Comparison of ENCODE assay signal across 28 cellular contexts in the genomic region with DNA sequence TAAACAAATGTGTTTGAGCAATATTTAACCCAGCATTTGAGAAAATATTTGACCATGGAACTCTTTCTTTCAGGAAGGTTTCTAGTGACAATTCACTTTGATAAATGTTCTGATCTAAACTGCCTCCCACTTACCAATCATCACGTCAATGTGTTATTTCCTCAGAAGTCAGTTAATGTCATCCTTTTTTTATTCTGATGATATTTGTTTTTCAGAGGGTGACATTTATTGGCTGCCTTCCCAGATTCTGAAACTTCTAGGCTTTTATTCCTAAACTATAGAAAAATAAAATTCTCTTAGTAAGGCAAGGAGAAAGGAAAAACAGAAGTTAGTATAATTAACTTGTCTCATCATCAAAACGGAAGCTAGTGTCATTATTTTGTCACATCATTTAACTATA.
DNase-seq lines count a peak whose midpoint lies in the region; ATAC-seq and TF ChIP-seq lines count a peak whose summit lies in the region.
"Had no signal": no experiment of that assay in that cellular context is flagged by ENCODE, and none has a peak within 500 bp of the region (broad histone marks: within the 10 kb centered on the region; RNA-seq: fewer than 3 reads in every experiment).

No MANE protein-coding gene starts in this region.

- TF ChIP-seq CTCF in neural cell (IDR thresholded peaks at IDR 0.05; ENCODE audit: poor library complexity, severe bottlenecking), result no peak

- H3K9me2 ChIP-seq in neural cell (ENCODE audit: insufficient read depth, low read length), result no peaks in the 10 kb centered on the region

- no peaks in the 10 kb centered on the region for H3K79me2 ChIP-seq in neural cell (replicated peaks; ENCODE audit: insufficient read depth, low read length)

- H3K4me2 ChIP-seq in neural cell (ENCODE audit: low read length), result no peak overlapping the region

- H3F3A ChIP-seq in neural cell (ENCODE audit: insufficient read depth, low read length, poor library complexity, severe bottlenecking), result no peaks in the 10 kb centered on the region

- no peaks in the 10 kb centered on the region for H3K9me3 ChIP-seq in neural cell (ENCODE audit: low read length)
- H3K9me3 ChIP-seq: thoracic aorta had no signal

- no peaks in the 10 kb centered on the region for H3K27me3 ChIP-seq in neural cell (ENCODE audit: insufficient read depth, low read depth, low read length)

- no peaks in the 10 kb centered on the region for H3K36me3 ChIP-seq in neural cell (ENCODE audit: insufficient read depth, low read length)
- H3K36me3 ChIP-seq: thoracic aorta had no signal

- no peak overlapping the region for H3K9ac ChIP-seq in neural cell (ENCODE audit: low read length)

- no peak for ATAC-seq in HG03439 (IDR thresholded peaks at IDR 0.05; ENCODE audit: unreplicated experiment)
- ATAC-seq: activated naive CD8-positive, alpha-beta T cell treated with anti-CD3 and anti-CD28 coated beads, Interleukin-2, amount 50 U/mL, for 24 hours; activated T-cell treated with anti-CD3 and anti-CD28 coated beads, Interleukin-2, amount 50 U/mL, for 72 hours; mucosa of descending colon; natural killer cell treated with Interleukin-12 subunit alpha and Interleukin-12 subunit beta and Interleukin-15 and Interleukin-18, amount 100 ng/mL, for 72 hours; PC-3; stimulated activated naive B cell treated with anti-CD40 and anti-IgM and Interleukin-4, amounts not matched to agents 10 μg/mL and 1 μg/mL and 100 μg/mL, for 72 hours had no signal

- TF ChIP-seq EP300 in neural cell (conservative IDR thresholded peaks at IDR 0.05; ENCODE audit: poor library complexity, severe bottlenecking), result peak; percentile 42

- H4K20me1 ChIP-seq in neural cell (ENCODE audit: insufficient read depth), result no peaks in the 10 kb centered on the region

- no peak overlapping the region for H3K4me3 ChIP-seq in neural cell (ENCODE audit: low read length)
- H3K4me3 ChIP-seq: lung, mucosa of descending colon, thoracic aorta had no signal

- H3K27ac ChIP-seq in neural cell (ENCODE audit: low read length) (no peak overlapping the region), substantia nigra (ENCODE audit: low read depth, low read length, poor library complexity, severe bottlenecking) (no peak overlapping the region)
- H3K27ac ChIP-seq: thoracic aorta had no signal

- H2AFZ ChIP-seq in neural cell (ENCODE audit: low read depth, low read length), result no peak overlapping the region

- DNase-seq in CD1c-positive myeloid dendritic cell (ENCODE audit: extremely low spot score), result peak; percentile 47
- DNase-seq in NCI-H345 (lab: John Stamatoyannopoulos, UW), result peak; percentile 6
- peak; percentile 28 for DNase-seq in astrocyte of the hippocampus (ENCODE audit: low read depth, low spot score)
- no peak for DNase-seq in activated CD8-positive, alpha-beta memory T cell treated with anti-CD3 and anti-CD28 coated beads for 24 hours
- no peak for DNase-seq in substantia nigra (lab: John Stamatoyannopoulos, UW)
- DNase-seq: activated CD4-positive, alpha-beta T cell treated with anti-CD3 and anti-CD28 coated beads, Interleukin-2, amount 50 U/mL, for 48 hours; activated CD4-positive, CD25-positive, alpha-beta regulatory T cell treated with anti-CD3 and anti-CD28 coated beads, Interleukin-2, amount 50 U/mL, for 72 hours; activated naive CD4-positive, alpha-beta T cell; activated naive CD8-positive, alpha-beta T cell treated with anti-CD3 and anti-CD28 coated beads, Interleukin-2, amount 50 U/mL, for 24 hours; activated T-cell treated with anti-CD3 and anti-CD28 coated beads, Interleukin-2, amount 50 U/mL, for 72 hours; central memory CD4-positive, alpha-beta T cell; DMS153; GDM1; HCEC 1CT; hippocampal formation; IMR-90; mucosa of descending colon; NCI-H2107; NCI-H446; NCI-H82; PC-3; stimulated activated naive B cell treated with anti-CD40 and anti-IgM and Interleukin-4, amounts not matched to agents 10 μg/mL and 1 μg/mL and 100 μg/mL, for 72 hours; T-helper 2 cell had no signal

- TF ChIP-seq RAD21 in neural cell (conservative IDR thresholded peaks at IDR 0.05), result no peak

TF ChIP-seq in neural cell, 6 proteins besides CTCF, POLR2A, EP300 and RAD21:
- TF ChIP-seq TAF1 (IDR thresholded peaks at IDR 0.05; ENCODE audit: low read depth) (no peak), MXI1 (conservative IDR thresholded peaks at IDR 0.05; ENCODE audit: poor library complexity, severe bottlenecking) (no peak), POLR2AphosphoS5 (IDR thresholded peaks at IDR 0.05) (no peak), EZH2 (IDR thresholded peaks at IDR 0.05; ENCODE audit: borderline replicate concordance, insufficient read depth, low read length, poor library complexity, severe bottlenecking) (no peak), SMC3 (conservative IDR thresholded peaks at IDR 0.05; ENCODE audit: poor library complexity) (no peak)
- TF ChIP-seq, protein P1, sequence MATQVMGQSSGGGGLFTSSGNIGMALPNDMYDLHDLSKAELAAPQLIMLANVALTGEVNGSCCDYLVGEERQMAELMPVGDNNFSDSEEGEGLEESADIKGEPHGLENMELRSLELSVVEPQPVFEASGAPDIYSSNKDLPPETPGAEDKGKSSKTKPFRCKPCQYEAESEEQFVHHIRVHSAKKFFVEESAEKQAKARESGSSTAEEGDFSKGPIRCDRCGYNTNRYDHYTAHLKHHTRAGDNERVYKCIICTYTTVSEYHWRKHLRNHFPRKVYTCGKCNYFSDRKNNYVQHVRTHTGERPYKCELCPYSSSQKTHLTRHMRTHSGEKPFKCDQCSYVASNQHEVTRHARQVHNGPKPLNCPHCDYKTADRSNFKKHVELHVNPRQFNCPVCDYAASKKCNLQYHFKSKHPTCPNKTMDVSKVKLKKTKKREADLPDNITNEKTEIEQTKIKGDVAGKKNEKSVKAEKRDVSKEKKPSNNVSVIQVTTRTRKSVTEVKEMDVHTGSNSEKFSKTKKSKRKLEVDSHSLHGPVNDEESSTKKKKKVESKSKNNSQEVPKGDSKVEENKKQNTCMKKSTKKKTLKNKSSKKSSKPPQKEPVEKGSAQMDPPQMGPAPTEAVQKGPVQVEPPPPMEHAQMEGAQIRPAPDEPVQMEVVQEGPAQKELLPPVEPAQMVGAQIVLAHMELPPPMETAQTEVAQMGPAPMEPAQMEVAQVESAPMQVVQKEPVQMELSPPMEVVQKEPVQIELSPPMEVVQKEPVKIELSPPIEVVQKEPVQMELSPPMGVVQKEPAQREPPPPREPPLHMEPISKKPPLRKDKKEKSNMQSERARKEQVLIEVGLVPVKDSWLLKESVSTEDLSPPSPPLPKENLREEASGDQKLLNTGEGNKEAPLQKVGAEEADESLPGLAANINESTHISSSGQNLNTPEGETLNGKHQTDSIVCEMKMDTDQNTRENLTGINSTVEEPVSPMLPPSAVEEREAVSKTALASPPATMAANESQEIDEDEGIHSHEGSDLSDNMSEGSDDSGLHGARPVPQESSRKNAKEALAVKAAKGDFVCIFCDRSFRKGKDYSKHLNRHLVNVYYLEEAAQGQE (IDR thresholded peaks at IDR 0.05; ENCODE audit: borderline replicate concordance), result no peak

Comparison
In these comparisons a context has a peak if more than half of its experiments do, and no peak if none do; other contexts are left out.
1. DNase-seq: peak in CD1c-positive myeloid dendritic cell (single experiment), NCI-H345 (single experiment) and astrocyte of the hippocampus (single experiment); none in activated CD8-positive, alpha-beta memory T cell treated with anti-CD3 and anti-CD28 coated beads for 24 hours (single experiment) and substantia nigra (0 of 49).